In the genomic region with DNA sequence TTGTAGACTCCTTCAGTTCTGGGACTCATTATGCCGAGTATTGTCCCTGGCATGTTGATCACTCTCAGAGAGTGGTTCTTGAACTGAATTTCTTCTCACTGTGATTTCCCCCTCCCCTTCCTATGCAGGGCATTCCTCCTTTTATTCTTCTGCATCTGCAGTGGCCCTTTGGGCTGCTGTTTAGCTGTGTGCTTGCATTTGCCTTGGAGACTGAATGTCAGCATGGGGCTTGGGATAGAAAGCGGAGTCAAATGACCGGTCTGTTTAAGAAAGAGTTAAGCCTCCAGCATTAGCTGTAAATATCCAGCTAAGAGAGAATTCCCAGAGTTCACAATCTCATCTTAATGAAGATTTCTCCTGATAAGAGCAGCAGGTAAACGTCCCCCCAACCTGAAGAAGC, we compare ENCODE assay signal across 27 cellular contexts.
A peak's percentile ranks its signal among the peaks of the same experiment; 100 is the strongest.
DNase-seq lines count a peak whose midpoint lies in the region; ATAC-seq, FAIRE-seq and TF ChIP-seq lines count a peak whose summit lies in the region.
"Had no signal": no experiment of that assay in that cellular context is flagged by ENCODE, and none has a peak within 500 bp of the region (broad histone marks: within the 10 kb centered on the region; RNA-seq: fewer than 3 reads in every experiment).

No MANE protein-coding gene starts in this region.

- no peaks in the 10 kb centered on the region for H3K36me3 Mint-ChIP-seq in type B pancreatic cell
- H3K36me3 Mint-ChIP-seq: activated naive CD8-positive, alpha-beta T cell treated with anti-CD3 and anti-CD28 coated beads for 36 hours; natural killer cell had no signal

- H3K4me1 Mint-ChIP-seq in type B pancreatic cell (ENCODE audit: unreplicated experiment) = peaks cover 13% of the 10 kb centered on the region
- H3K4me1 Mint-ChIP-seq: activated CD4-positive, alpha-beta T cell treated with anti-CD3 and anti-CD28 coated beads for 36 hours; activated naive CD8-positive, alpha-beta T cell treated with anti-CD3 and anti-CD28 coated beads for 36 hours; natural killer cell had no signal

- TF ChIP-seq CTCF in type B pancreatic cell (conservative IDR thresholded peaks at IDR 0.05) = no peak
- no peak for TF ChIP-seq CTCF in psoas muscle (IDR thresholded peaks at IDR 0.05)

- H3K27ac ChIP-seq in small intestine (ENCODE audit: low read depth in 1 of 2, low read length in 1 of 2) = no peak overlapping the region
- H3K27ac ChIP-seq in psoas muscle = no peak overlapping the region
- H3K27ac ChIP-seq: cardiac muscle cell had no signal

- peak overlapping the region; percentile 2 for H3K27ac Mint-ChIP-seq in type B pancreatic cell
- H3K27ac Mint-ChIP-seq: activated CD4-positive, alpha-beta T cell treated with anti-CD3 and anti-CD28 coated beads for 36 hours; activated CD8-positive, alpha-beta T cell treated with anti-CD3 and anti-CD28 coated beads, Interleukin-2, amount 10 ng/mL, durations not matched to agents 7 days and 5 days; activated naive CD8-positive, alpha-beta T cell treated with anti-CD3 and anti-CD28 coated beads for 36 hours; dendritic cell treated with granulocyte-macrophage colony-stimulating factor and Interleukin-4, amounts not matched to agents 40 ng/mL and 50 ng/mL, for 4 days; natural killer cell; T-helper 1 cell treated with Interleukin-12 subunit alpha and Interleukin-12 subunit beta and Interleukin-4 antibody, amounts not matched to agents 30 μg/mL and 1 μg/mL, for 36 hours had no signal

- H3K27me3 Mint-ChIP-seq in type B pancreatic cell = peaks cover 6% of the 10 kb centered on the region
- H3K27me3 Mint-ChIP-seq: activated naive CD8-positive, alpha-beta T cell treated with anti-CD3 and anti-CD28 coated beads for 36 hours; dendritic cell treated with granulocyte-macrophage colony-stimulating factor and Interleukin-4, amounts not matched to agents 40 ng/mL and 50 ng/mL, for 4 days had no signal

- no peaks in the 10 kb centered on the region for H3K4me1 ChIP-seq in small intestine (ENCODE audit: control insufficient read depth in 2 of 2, insufficient read depth in 1 of 2, low read depth in 1 of 2, low read length in 1 of 2)
- H3K4me1 ChIP-seq in psoas muscle = no peaks in the 10 kb centered on the region

- H3K4me3 ChIP-seq in small intestine (ENCODE audit: low read depth in 1 of 2, low read length in 2 of 2) (no peak overlapping the region), psoas muscle (no peak overlapping the region)
- H3K4me3 ChIP-seq: cardiac muscle cell had no signal

- FAIRE-seq in small intestine (lab: Jason Lieb, UNC) = no peak
- FAIRE-seq: frontal cortex, keratinocyte had no signal

- H3K36me3 ChIP-seq in small intestine (ENCODE audit: control insufficient read depth in 2 of 2, insufficient read depth in 2 of 2, low read length in 2 of 2) (no peaks in the 10 kb centered on the region), psoas muscle (ENCODE audit: insufficient read depth in 1 of 2, low read depth in 1 of 2) (no peaks in the 10 kb centered on the region)
- H3K36me3 ChIP-seq: cardiac muscle cell had no signal

- peaks cover 4% of the 10 kb centered on the region for H3K9me3 Mint-ChIP-seq in type B pancreatic cell
- H3K9me3 Mint-ChIP-seq: activated naive CD8-positive, alpha-beta T cell treated with anti-CD3 and anti-CD28 coated beads for 36 hours; dendritic cell treated with granulocyte-macrophage colony-stimulating factor and Interleukin-4, amounts not matched to agents 40 ng/mL and 50 ng/mL, for 4 days; natural killer cell; T-helper 1 cell treated with Interleukin-12 subunit alpha and Interleukin-12 subunit beta and Interleukin-4 antibody, amounts not matched to agents 30 μg/mL and 1 μg/mL, for 36 hours had no signal

- H3K9me3 ChIP-seq in small intestine (ENCODE audit: control insufficient read depth, low read depth) = no peaks in the 10 kb centered on the region
- no peaks in the 10 kb centered on the region for H3K9me3 ChIP-seq in psoas muscle
- H3K9me3 ChIP-seq: SK-N-SH had no signal

- DNase-seq in NCI-H345 (lab: John Stamatoyannopoulos, UW) (peak; percentile 7), NCI-H345 treated with DMSO at 0.1 percent for 48 hours (lab: John Stamatoyannopoulos, UW; ENCODE audit: unreplicated experiment) (no peak), ecto neural progenitor cell (ENCODE audit: low spot score) (peak; percentile 81), islet precursor cell (peak; percentile 62), type B pancreatic cell (ENCODE audit: extremely low spot score, unreplicated experiment) (no peak), GOT3 (lab: John Stamatoyannopoulos, UW) (no peak), small intestine (no peak), psoas muscle (no peak)
- DNase-seq: activated CD4-positive, alpha-beta T cell treated with anti-CD3 and anti-CD28 coated beads for 36 hours; activated CD8-positive, alpha-beta T cell treated with anti-CD3 and anti-CD28 coated beads, Interleukin-2, amount 10 ng/mL, durations not matched to agents 7 days and 5 days; activated effector memory CD4-positive, alpha-beta T cell treated with Interleukin-2 at 50 U/mL for 16 hours; activated naive CD8-positive, alpha-beta T cell treated with anti-CD3 and anti-CD28 coated beads for 36 hours; activated T-cell treated with anti-CD3 and anti-CD28 coated beads for 4 hours; aorta; natural killer cell; NCI-H1105; NCI-H187 treated with DMSO at 0.1 percent for 48 hours; NCI-H2227 treated with DMSO at 0.1 percent for 48 hours; NCI-H82; SK-N-SH; stimulated activated naive CD4-positive, alpha-beta T cell treated with Interleukin-2 at 50 U/mL for 16 hours had no signal

- no peaks in the 10 kb centered on the region for H3K27me3 ChIP-seq in small intestine (ENCODE audit: control insufficient read depth in 2 of 2, insufficient read depth in 2 of 2, low read length in 2 of 2)
- no peaks in the 10 kb centered on the region for H3K27me3 ChIP-seq in psoas muscle (ENCODE audit: insufficient read depth in 3 of 3, low read length in 2 of 3)
- H3K27me3 ChIP-seq: cardiac muscle cell had no signal

- 32 to 50% (median 41%) methylated on average over 4 of the region's 4 CpGs for WGBS in small intestine, 3 donors
- WGBS in psoas muscle, 3 donors = 15 to 39% (median 39%) methylated on average over 4 of the region's 4 CpGs

- H3K4me3 Mint-ChIP-seq in type B pancreatic cell = peak overlapping the region; percentile 39
- H3K4me3 Mint-ChIP-seq: activated CD4-positive, alpha-beta T cell treated with anti-CD3 and anti-CD28 coated beads for 36 hours; activated CD8-positive, alpha-beta T cell treated with anti-CD3 and anti-CD28 coated beads, Interleukin-2, amount 10 ng/mL, durations not matched to agents 7 days and 5 days; activated naive CD8-positive, alpha-beta T cell treated with anti-CD3 and anti-CD28 coated beads for 36 hours; dendritic cell treated with granulocyte-macrophage colony-stimulating factor and Interleukin-4, amounts not matched to agents 40 ng/mL and 50 ng/mL, for 4 days; natural killer cell; T-helper 1 cell treated with Interleukin-12 subunit alpha and Interleukin-12 subunit beta and Interleukin-4 antibody, amounts not matched to agents 30 μg/mL and 1 μg/mL, for 36 hours had no signal

- no peak for ATAC-seq in psoas muscle
- ATAC-seq: activated CD4-positive, alpha-beta T cell treated with anti-CD3 and anti-CD28 coated beads for 36 hours; activated CD8-positive, alpha-beta T cell treated with anti-CD3 and anti-CD28 coated beads, Interleukin-2, amount 10 ng/mL, durations not matched to agents 7 days and 5 days; natural killer cell; sciatic nerve had no signal

- intact Hi-C loops in psoas muscle (cut with DNase I) = no loop called here

Comparison
In these comparisons a context has a peak if more than half of its experiments do, and no peak if none do; other contexts are left out.
1. DNase-seq: peak in NCI-H345 (single experiment), ecto neural progenitor cell (single experiment) and islet precursor cell (single experiment); none in NCI-H345 treated with DMSO at 0.1 percent for 48 hours (single experiment), type B pancreatic cell (single experiment), GOT3 (single experiment), small intestine (single experiment) and psoas muscle (0 of 2).